Comparison of ENCODE assay signal across 20 cellular contexts in genomic region chr11:128232588-128232987, GRCh38.
DNase-seq lines count a peak whose midpoint lies in the region; ATAC-seq and TF ChIP-seq lines count a peak whose summit lies in the region.
"Had no signal": no experiment of that assay in that cellular context is flagged by ENCODE, and none has a peak within 500 bp of the region (broad histone marks: within the 10 kb centered on the region; RNA-seq: fewer than 3 reads in every experiment).

No MANE protein-coding gene starts in this region.

- no peak overlapping the region for H3K4me3 Mint-ChIP-seq in activated CD4-positive, alpha-beta memory T cell treated with anti-CD3 and anti-CD28 coated beads for 36 hours
- no peak overlapping the region for H3K4me3 Mint-ChIP-seq in activated CD4-positive, alpha-beta memory T cell treated with anti-CD3 and anti-CD28 coated beads, Interleukin-2, amount 10 ng/mL, durations not matched to agents 7 days and 5 days
- peak overlapping the region; percentile 58 for H3K4me3 Mint-ChIP-seq in activated T-helper 1 cell treated with anti-CD3 and anti-CD28 coated beads, Interleukin-12 subunit alpha, Interleukin-12 subunit beta, Interleukin-2, Interleukin-4 antibody, amounts not matched to agents 30 ng/mL and 10 ng/mL and 1 ng/mL, durations not matched to agents 14 hours and 24 hours and 36 hours
- H3K4me3 Mint-ChIP-seq: GM23338, nephron progenitor cell, T-cell, type B pancreatic cell had no signal

- peak overlapping the region; percentile 69 for H3K27ac Mint-ChIP-seq in activated CD4-positive, alpha-beta memory T cell treated with anti-CD3 and anti-CD28 coated beads for 36 hours
- H3K27ac Mint-ChIP-seq in activated CD4-positive, alpha-beta memory T cell treated with anti-CD3 and anti-CD28 coated beads, Interleukin-2, amount 10 ng/mL, durations not matched to agents 7 days and 5 days = no peak overlapping the region
- H3K27ac Mint-ChIP-seq in activated T-helper 1 cell treated with anti-CD3 and anti-CD28 coated beads, Interleukin-12 subunit alpha, Interleukin-12 subunit beta, Interleukin-2, Interleukin-4 antibody, amounts not matched to agents 30 ng/mL and 10 ng/mL and 1 ng/mL, durations not matched to agents 14 hours and 24 hours and 36 hours = peak overlapping the region; percentile 85
- H3K27ac Mint-ChIP-seq: GM23338, nephron progenitor cell, type B pancreatic cell had no signal

- CTCF ChIA-PET in activated CD4-positive, alpha-beta memory T cell treated with anti-CD3 and anti-CD28 coated beads for 36 hours (lab: Charles Lee) = interaction anchor here (0.6 to 2.2 kb wide), 5 partner anchors 37 to 598 kb away, joined by 3 to 6 read pairs (median 5); no protein-coding TSS in a partner anchor
- CTCF ChIA-PET in activated CD4-positive, alpha-beta memory T cell treated with anti-CD3 and anti-CD28 coated beads, Interleukin-2, amount 10 ng/mL, durations not matched to agents 7 days and 5 days (lab: Charles Lee) = no interaction called here

- no peak for TF ChIP-seq CTCF in gastrocnemius medialis (IDR thresholded peaks at IDR 0.05 in 4 of 5, conservative IDR thresholded peaks at IDR 0.05 in 1 of 5)

- no peak overlapping the region for H3K4me3 ChIP-seq in gastrocnemius medialis
- H3K4me3 ChIP-seq: coronary artery, GM23338, MG63, prostate gland had no signal

- no peak for ATAC-seq in gastrocnemius medialis
- ATAC-seq: GM23338, Right ventricle myocardium inferior, T-cell had no signal

- H3K27me3 Mint-ChIP-seq in activated CD4-positive, alpha-beta memory T cell treated with anti-CD3 and anti-CD28 coated beads for 36 hours = no peaks in the 10 kb centered on the region
- no peaks in the 10 kb centered on the region for H3K27me3 Mint-ChIP-seq in activated CD4-positive, alpha-beta memory T cell treated with anti-CD3 and anti-CD28 coated beads, Interleukin-2, amount 10 ng/mL, durations not matched to agents 7 days and 5 days
- peaks cover 2% of the 10 kb centered on the region for H3K27me3 Mint-ChIP-seq in activated T-helper 1 cell treated with anti-CD3 and anti-CD28 coated beads, Interleukin-12 subunit alpha, Interleukin-12 subunit beta, Interleukin-2, Interleukin-4 antibody, amounts not matched to agents 30 ng/mL and 10 ng/mL and 1 ng/mL, durations not matched to agents 14 hours and 24 hours and 36 hours (ENCODE audit: insufficient read depth)
- H3K27me3 Mint-ChIP-seq: T-cell, type B pancreatic cell had no signal

- DNase-seq in activated CD4-positive, alpha-beta memory T cell treated with anti-CD3 and anti-CD28 coated beads for 36 hours = peak; percentile 85
- DNase-seq in activated CD4-positive, alpha-beta memory T cell treated with anti-CD3 and anti-CD28 coated beads, Interleukin-2, amount 10 ng/mL, durations not matched to agents 7 days and 5 days = no peak
- no peak for DNase-seq in activated T-helper 1 cell treated with anti-CD3 and anti-CD28 coated beads, Interleukin-12 subunit alpha, Interleukin-12 subunit beta, Interleukin-2, Interleukin-4 antibody, amounts not matched to agents 30 ng/mL and 10 ng/mL and 1 ng/mL, durations not matched to agents 14 hours and 24 hours and 36 hours (ENCODE audit: low spot score)
- DNase-seq in stimulated activated CD4-positive, alpha-beta T cell treated with anti-CD3 and anti-CD28 coated beads, Interleukin-15, amount 100 ng/mL, for 48 hours (ENCODE audit: low read depth in 2 of 2) = peak; percentile 64 to 65
- peak; percentile 43 to 73 for DNase-seq in stimulated activated CD8-positive, alpha-beta memory T cell treated with anti-CD3 and anti-CD28 coated beads, Interleukin-7, amount 100 ng/mL, for 48 hours (ENCODE audit: extremely low read depth in 1 of 2, low read depth in 1 of 2)
- no peak for DNase-seq in effector CD8-positive, alpha-beta T cell (lab: John Stamatoyannopoulos, UW)
- DNase-seq in HPDE6-E6E7 (ENCODE audit: extremely low spot score) (no peak), gastrocnemius medialis (no peak)
- DNase-seq: mesendoderm, MG63, NCI-H187, nephron progenitor cell, small intestine, T-cell had no signal

- no peaks in the 10 kb centered on the region for H3K36me3 Mint-ChIP-seq in activated CD4-positive, alpha-beta memory T cell treated with anti-CD3 and anti-CD28 coated beads for 36 hours
- H3K36me3 Mint-ChIP-seq in activated CD4-positive, alpha-beta memory T cell treated with anti-CD3 and anti-CD28 coated beads, Interleukin-2, amount 10 ng/mL, durations not matched to agents 7 days and 5 days (ENCODE audit: low read depth) = peaks cover 4% of the 10 kb centered on the region
- peaks cover 4% of the 10 kb centered on the region for H3K36me3 Mint-ChIP-seq in activated T-helper 1 cell treated with anti-CD3 and anti-CD28 coated beads, Interleukin-12 subunit alpha, Interleukin-12 subunit beta, Interleukin-2, Interleukin-4 antibody, amounts not matched to agents 30 ng/mL and 10 ng/mL and 1 ng/mL, durations not matched to agents 14 hours and 24 hours and 36 hours (ENCODE audit: low read depth)
- H3K36me3 Mint-ChIP-seq: T-cell, type B pancreatic cell had no signal

- no peaks in the 10 kb centered on the region for H3K4me1 ChIP-seq in gastrocnemius medialis
- H3K4me1 ChIP-seq: prostate gland had no signal

- peaks cover 52% of the 10 kb centered on the region for H3K4me1 Mint-ChIP-seq in activated CD4-positive, alpha-beta memory T cell treated with anti-CD3 and anti-CD28 coated beads for 36 hours (ENCODE audit: low read depth)
- peaks cover 30% of the 10 kb centered on the region for H3K4me1 Mint-ChIP-seq in activated CD4-positive, alpha-beta memory T cell treated with anti-CD3 and anti-CD28 coated beads, Interleukin-2, amount 10 ng/mL, durations not matched to agents 7 days and 5 days
- H3K4me1 Mint-ChIP-seq in activated T-helper 1 cell treated with anti-CD3 and anti-CD28 coated beads, Interleukin-12 subunit alpha, Interleukin-12 subunit beta, Interleukin-2, Interleukin-4 antibody, amounts not matched to agents 30 ng/mL and 10 ng/mL and 1 ng/mL, durations not matched to agents 14 hours and 24 hours and 36 hours (ENCODE audit: low read depth) = peaks cover 58% of the 10 kb centered on the region
- H3K4me1 Mint-ChIP-seq: GM23338, T-cell had no signal

- H3K36me3 ChIP-seq in gastrocnemius medialis = no peaks in the 10 kb centered on the region
- H3K36me3 ChIP-seq: MG63, prostate gland had no signal

- in situ Hi-C loops in gastrocnemius medialis (cut with MboI; ENCODE audit: low sequenced_read_pairs in 4 of 4) = no loop called here

- H3K9me3 Mint-ChIP-seq in activated CD4-positive, alpha-beta memory T cell treated with anti-CD3 and anti-CD28 coated beads for 36 hours = no peaks in the 10 kb centered on the region
- H3K9me3 Mint-ChIP-seq in activated CD4-positive, alpha-beta memory T cell treated with anti-CD3 and anti-CD28 coated beads, Interleukin-2, amount 10 ng/mL, durations not matched to agents 7 days and 5 days = no peaks in the 10 kb centered on the region
- H3K9me3 Mint-ChIP-seq in activated T-helper 1 cell treated with anti-CD3 and anti-CD28 coated beads, Interleukin-12 subunit alpha, Interleukin-12 subunit beta, Interleukin-2, Interleukin-4 antibody, amounts not matched to agents 30 ng/mL and 10 ng/mL and 1 ng/mL, durations not matched to agents 14 hours and 24 hours and 36 hours = peaks cover 18% of the 10 kb centered on the region
- H3K9me3 Mint-ChIP-seq: GM23338, T-cell had no signal

- H3K9me3 ChIP-seq in gastrocnemius medialis = no peaks in the 10 kb centered on the region
- H3K9me3 ChIP-seq: MG63, prostate gland had no signal

- no peaks in the 10 kb centered on the region for H3K27me3 ChIP-seq in gastrocnemius medialis
- H3K27me3 ChIP-seq: MG63 had no signal

- intact Hi-C loops in activated CD4-positive, alpha-beta memory T cell treated with anti-CD3 and anti-CD28 coated beads for 36 hours (cut with micrococcal nuclease) = loop anchor here (1.0 to 10.0 kb wide), 11 partner anchors 37 to 1410 kb away; no protein-coding TSS in a partner anchor
- intact Hi-C loops in activated T-helper 1 cell treated with anti-CD3 and anti-CD28 coated beads, Interleukin-12 subunit alpha, Interleukin-12 subunit beta, Interleukin-2, Interleukin-4 antibody, amounts not matched to agents 30 ng/mL and 10 ng/mL and 1 ng/mL, durations not matched to agents 14 hours and 24 hours and 36 hours (cut with micrococcal nuclease) = loop anchor here (1.0 to 5.0 kb wide), 10 partner anchors 57 to 485 kb away; no protein-coding TSS in a partner anchor
- intact Hi-C loops in gastrocnemius medialis (cut with DNase I; ENCODE audit: low total_unique reads) = no loop called here

- POLR2A ChIA-PET in activated CD4-positive, alpha-beta memory T cell treated with anti-CD3 and anti-CD28 coated beads for 36 hours (lab: Charles Lee) = interaction anchor here (0.5 to 1.1 kb wide), 2 partner anchors 58 to 81 kb away, joined by 4 read pairs; no protein-coding TSS in a partner anchor
- POLR2A ChIA-PET in activated CD4-positive, alpha-beta memory T cell treated with anti-CD3 and anti-CD28 coated beads, Interleukin-2, amount 10 ng/mL, durations not matched to agents 7 days and 5 days (lab: Charles Lee) = no interaction called here

- no peak overlapping the region for H3K27ac ChIP-seq in gastrocnemius medialis
- H3K27ac ChIP-seq: C4-2B, coronary artery, prostate gland had no signal

- TF ChIP-seq POLR2A in gastrocnemius medialis (IDR thresholded peaks at IDR 0.05) = no peak

Comparison
In these comparisons a context has a peak if more than half of its experiments do, and no peak if none do; other contexts are left out.
1. DNase-seq: peak in activated CD4-positive, alpha-beta memory T cell treated with anti-CD3 and anti-CD28 coated beads for 36 hours (single experiment), stimulated activated CD4-positive, alpha-beta T cell treated with anti-CD3 and anti-CD28 coated beads, Interleukin-15, amount 100 ng/mL, for 48 hours (2 of 2) and stimulated activated CD8-positive, alpha-beta memory T cell treated with anti-CD3 and anti-CD28 coated beads, Interleukin-7, amount 100 ng/mL, for 48 hours (2 of 2); none in activated CD4-positive, alpha-beta memory T cell treated with anti-CD3 and anti-CD28 coated beads, Interleukin-2, amount 10 ng/mL, durations not matched to agents 7 days and 5 days (single experiment), activated T-helper 1 cell treated with anti-CD3 and anti-CD28 coated beads, Interleukin-12 subunit alpha, Interleukin-12 subunit beta, Interleukin-2, Interleukin-4 antibody, amounts not matched to agents 30 ng/mL and 10 ng/mL and 1 ng/mL, durations not matched to agents 14 hours and 24 hours and 36 hours (single experiment), effector CD8-positive, alpha-beta T cell (single experiment), HPDE6-E6E7 (single experiment) and gastrocnemius medialis (0 of 2).